Comparison of ENCODE assay signal across 8 cellular contexts in genomic region chr4:74228691-74229640, GRCh38.
A peak's percentile ranks its signal among the peaks of the same experiment; 100 is the strongest.
DNase-seq lines count a peak whose midpoint lies in the region; ATAC-seq and TF ChIP-seq lines count a peak whose summit lies in the region.

No MANE protein-coding gene starts in this region.

- peak; percentile 60 to 76 for TF ChIP-seq RAD21 in liver (IDR thresholded peaks at IDR 0.05)

- peak; percentile 89 for ATAC-seq in HG02588 (IDR thresholded peaks at IDR 0.05; ENCODE audit: unreplicated experiment)

- H3K27me3 ChIP-seq in liver (ENCODE audit: control insufficient read depth in 4 of 4, insufficient read depth in 4 of 4, low read length in 3 of 4): no peaks in the 10 kb centered on the region

- H3K4me1 ChIP-seq in liver (ENCODE audit: control insufficient read depth in 4 of 4, insufficient read depth in 4 of 4, low read length in 3 of 4): no peaks in the 10 kb centered on the region

- peaks cover 0 to 4% (median 0%) of the 10 kb centered on the region in 4 donors for H3K36me3 ChIP-seq in liver (ENCODE audit: control insufficient read depth in 4 of 4, insufficient read depth in 3 of 4, low read depth in 1 of 4, low read length in 3 of 4)

- no peaks in the 10 kb centered on the region for H3K9me3 ChIP-seq in liver (ENCODE audit: control insufficient read depth in 4 of 4, low read length in 3 of 4)

- H3K27ac ChIP-seq in liver (ENCODE audit: low read depth in 1 of 2, low read length in 2 of 2): no peak overlapping the region

- DNase-seq in activated gamma-delta T cell treated with Interleukin-2 at 50 U/mL for 16 hours: peak; percentile 59
- no peak for DNase-seq in activated gamma-delta T cell (lab: John Stamatoyannopoulos, UW)
- peak; percentile 10 for DNase-seq in NCI-H1105 (lab: John Stamatoyannopoulos, UW)
- DNase-seq in cardiac fibroblast (ENCODE audit: low read depth in 2 of 2): peak; percentile 87 to 94
- DNase-seq in stimulated activated CD8-positive, alpha-beta memory T cell treated with anti-CD3 and anti-CD28 coated beads, Interleukin-15, amount 100 ng/mL, for 1 hour (ENCODE audit: low read depth): peak; percentile 54

- no peak overlapping the region for H3K9ac ChIP-seq in liver (ENCODE audit: low read depth in 1 of 2, low read length in 2 of 2)

- peak; percentile 80 for TF ChIP-seq CTCF in WI38 (IDR thresholded peaks at IDR 0.05; ENCODE audit: low read depth, low read length)
- TF ChIP-seq CTCF in cardiac fibroblast (IDR thresholded peaks at IDR 0.05; ENCODE audit: low read depth, low read length): peak; percentile 92
- peak; percentile 68 for TF ChIP-seq CTCF in liver (IDR thresholded peaks at IDR 0.05; ENCODE audit: low read depth, low read length, missing input control)

- 49% methylated on average over 4 of the region's 4 CpGs for WGBS in liver

- H3K4me3 ChIP-seq in WI38 (ENCODE audit: low read depth, low read length) (no peak overlapping the region), cardiac fibroblast (replicated peaks in 1 of 2; ENCODE audit: low read depth in 2 of 2, low read length in 2 of 2) (no peak overlapping the region), liver (ENCODE audit: low read depth in 1 of 3, low read length in 3 of 3) (no peak overlapping the region)

TF ChIP-seq in liver, 16 proteins besides CTCF, POLR2A, EP300 and RAD21:
- TF ChIP-seq TAF1 (conservative IDR thresholded peaks at IDR 0.05): no peak
- TF ChIP-seq JUND (IDR thresholded peaks at IDR 0.05): no peak
- TF ChIP-seq, protein P1, sequence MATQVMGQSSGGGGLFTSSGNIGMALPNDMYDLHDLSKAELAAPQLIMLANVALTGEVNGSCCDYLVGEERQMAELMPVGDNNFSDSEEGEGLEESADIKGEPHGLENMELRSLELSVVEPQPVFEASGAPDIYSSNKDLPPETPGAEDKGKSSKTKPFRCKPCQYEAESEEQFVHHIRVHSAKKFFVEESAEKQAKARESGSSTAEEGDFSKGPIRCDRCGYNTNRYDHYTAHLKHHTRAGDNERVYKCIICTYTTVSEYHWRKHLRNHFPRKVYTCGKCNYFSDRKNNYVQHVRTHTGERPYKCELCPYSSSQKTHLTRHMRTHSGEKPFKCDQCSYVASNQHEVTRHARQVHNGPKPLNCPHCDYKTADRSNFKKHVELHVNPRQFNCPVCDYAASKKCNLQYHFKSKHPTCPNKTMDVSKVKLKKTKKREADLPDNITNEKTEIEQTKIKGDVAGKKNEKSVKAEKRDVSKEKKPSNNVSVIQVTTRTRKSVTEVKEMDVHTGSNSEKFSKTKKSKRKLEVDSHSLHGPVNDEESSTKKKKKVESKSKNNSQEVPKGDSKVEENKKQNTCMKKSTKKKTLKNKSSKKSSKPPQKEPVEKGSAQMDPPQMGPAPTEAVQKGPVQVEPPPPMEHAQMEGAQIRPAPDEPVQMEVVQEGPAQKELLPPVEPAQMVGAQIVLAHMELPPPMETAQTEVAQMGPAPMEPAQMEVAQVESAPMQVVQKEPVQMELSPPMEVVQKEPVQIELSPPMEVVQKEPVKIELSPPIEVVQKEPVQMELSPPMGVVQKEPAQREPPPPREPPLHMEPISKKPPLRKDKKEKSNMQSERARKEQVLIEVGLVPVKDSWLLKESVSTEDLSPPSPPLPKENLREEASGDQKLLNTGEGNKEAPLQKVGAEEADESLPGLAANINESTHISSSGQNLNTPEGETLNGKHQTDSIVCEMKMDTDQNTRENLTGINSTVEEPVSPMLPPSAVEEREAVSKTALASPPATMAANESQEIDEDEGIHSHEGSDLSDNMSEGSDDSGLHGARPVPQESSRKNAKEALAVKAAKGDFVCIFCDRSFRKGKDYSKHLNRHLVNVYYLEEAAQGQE (IDR thresholded peaks at IDR 0.05): no peak
- no peak for TF ChIP-seq NR2F2 (IDR thresholded peaks at IDR 0.05)
- TF ChIP-seq, protein P2, sequence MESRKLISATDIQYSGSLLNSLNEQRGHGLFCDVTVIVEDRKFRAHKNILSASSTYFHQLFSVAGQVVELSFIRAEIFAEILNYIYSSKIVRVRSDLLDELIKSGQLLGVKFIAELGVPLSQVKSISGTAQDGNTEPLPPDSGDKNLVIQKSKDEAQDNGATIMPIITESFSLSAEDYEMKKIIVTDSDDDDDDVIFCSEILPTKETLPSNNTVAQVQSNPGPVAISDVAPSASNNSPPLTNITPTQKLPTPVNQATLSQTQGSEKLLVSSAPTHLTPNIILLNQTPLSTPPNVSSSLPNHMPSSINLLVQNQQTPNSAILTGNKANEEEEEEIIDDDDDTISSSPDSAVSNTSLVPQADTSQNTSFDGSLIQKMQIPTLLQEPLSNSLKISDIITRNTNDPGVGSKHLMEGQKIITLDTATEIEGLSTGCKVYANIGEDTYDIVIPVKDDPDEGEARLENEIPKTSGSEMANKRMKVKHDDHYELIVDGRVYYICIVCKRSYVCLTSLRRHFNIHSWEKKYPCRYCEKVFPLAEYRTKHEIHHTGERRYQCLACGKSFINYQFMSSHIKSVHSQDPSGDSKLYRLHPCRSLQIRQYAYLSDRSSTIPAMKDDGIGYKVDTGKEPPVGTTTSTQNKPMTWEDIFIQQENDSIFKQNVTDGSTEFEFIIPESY (IDR thresholded peaks at IDR 0.05): no peak
- no peak for TF ChIP-seq FOXA1 (IDR thresholded peaks at IDR 0.05)
- no peak for TF ChIP-seq SP1 (IDR thresholded peaks at IDR 0.05)
- no peak for TF ChIP-seq RXRA (IDR thresholded peaks at IDR 0.05)
- no peak for TF ChIP-seq YY1 (IDR thresholded peaks at IDR 0.05)
- no peak for TF ChIP-seq HNF4G (IDR thresholded peaks at IDR 0.05)
- TF ChIP-seq GABPA (IDR thresholded peaks at IDR 0.05 in 1 of 2, conservative IDR thresholded peaks at IDR 0.05 in 1 of 2): no peak
- TF ChIP-seq, protein P3, sequence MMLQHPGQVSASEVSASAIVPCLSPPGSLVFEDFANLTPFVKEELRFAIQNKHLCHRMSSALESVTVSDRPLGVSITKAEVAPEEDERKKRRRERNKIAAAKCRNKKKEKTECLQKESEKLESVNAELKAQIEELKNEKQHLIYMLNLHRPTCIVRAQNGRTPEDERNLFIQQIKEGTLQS (IDR thresholded peaks at IDR 0.05): no peak
- TF ChIP-seq MAX (IDR thresholded peaks at IDR 0.05): no peak
- TF ChIP-seq HNF4A (conservative IDR thresholded peaks at IDR 0.05): no peak
- TF ChIP-seq FOXA2 (IDR thresholded peaks at IDR 0.05): no peak
- TF ChIP-seq EGR1 (IDR thresholded peaks at IDR 0.05; ENCODE audit: low read depth in 2 of 2): no peak
